Comparison of ENCODE assay signal across 1 cellular context in the genomic region with DNA sequence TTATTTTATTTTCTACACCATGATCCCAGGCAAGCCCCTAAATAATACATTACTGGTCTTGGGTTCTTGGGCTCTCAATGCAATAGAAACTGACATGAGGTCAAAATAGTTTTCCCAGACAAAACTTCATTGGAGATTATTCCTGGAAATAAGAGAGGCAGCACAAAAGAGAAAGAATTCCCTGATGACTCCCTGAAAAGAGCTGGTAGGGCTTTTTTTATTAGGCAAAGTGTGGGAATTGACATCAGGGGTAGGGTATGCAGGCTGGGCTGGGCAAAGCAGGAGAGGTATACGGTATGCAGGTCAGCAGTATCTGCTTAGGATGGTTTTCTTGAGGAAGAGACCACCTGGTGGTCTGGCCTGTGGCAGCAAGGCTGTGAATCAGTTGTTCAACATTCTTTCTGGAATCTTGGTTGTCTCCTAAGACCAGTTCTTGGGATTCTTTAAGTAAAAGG.
TF ChIP-seq lines count a peak whose summit lies in the region.

No MANE protein-coding gene starts in this region.

TF ChIP-seq in SK-N-SH treated with all-trans-retinoic acid at 6 μM for 48 hours, 23 proteins besides CTCF, POLR2A, EP300 and RAD21 (continued from another document):
- TF ChIP-seq, protein P1, sequence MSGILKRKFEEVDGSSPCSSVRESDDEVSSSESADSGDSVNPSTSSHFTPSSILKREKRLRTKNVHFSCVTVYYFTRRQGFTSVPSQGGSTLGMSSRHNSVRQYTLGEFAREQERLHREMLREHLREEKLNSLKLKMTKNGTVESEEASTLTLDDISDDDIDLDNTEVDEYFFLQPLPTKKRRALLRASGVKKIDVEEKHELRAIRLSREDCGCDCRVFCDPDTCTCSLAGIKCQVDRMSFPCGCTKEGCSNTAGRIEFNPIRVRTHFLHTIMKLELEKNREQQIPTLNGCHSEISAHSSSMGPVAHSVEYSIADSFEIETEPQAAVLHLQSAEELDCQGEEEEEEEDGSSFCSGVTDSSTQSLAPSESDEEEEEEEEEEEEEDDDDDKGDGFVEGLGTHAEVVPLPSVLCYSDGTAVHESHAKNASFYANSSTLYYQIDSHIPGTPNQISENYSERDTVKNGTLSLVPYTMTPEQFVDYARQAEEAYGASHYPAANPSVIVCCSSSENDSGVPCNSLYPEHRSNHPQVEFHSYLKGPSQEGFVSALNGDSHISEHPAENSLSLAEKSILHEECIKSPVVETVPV (CRISPR knock-in tag; IDR thresholded peaks at IDR 0.05) = no peak
- TF ChIP-seq TOX (CRISPR knock-in tag; IDR thresholded peaks at IDR 0.05; ENCODE audit: borderline replicate concordance) (no peak), ZNF70 (CRISPR knock-in tag; IDR thresholded peaks at IDR 0.05) (no peak), ZC3H10 (CRISPR knock-in tag; IDR thresholded peaks at IDR 0.05) (no peak)
